Comparison of ENCODE assay signal across 1 cellular context in genomic region chr4:172392741-172393140, GRCh38.
TF ChIP-seq lines count a peak whose summit lies in the region.

No MANE protein-coding gene starts in this region.

TF ChIP-seq in GM23338, 12 proteins besides CTCF, POLR2A, EP300 and RAD21 (continued from another document):
- TF ChIP-seq, protein P1, sequence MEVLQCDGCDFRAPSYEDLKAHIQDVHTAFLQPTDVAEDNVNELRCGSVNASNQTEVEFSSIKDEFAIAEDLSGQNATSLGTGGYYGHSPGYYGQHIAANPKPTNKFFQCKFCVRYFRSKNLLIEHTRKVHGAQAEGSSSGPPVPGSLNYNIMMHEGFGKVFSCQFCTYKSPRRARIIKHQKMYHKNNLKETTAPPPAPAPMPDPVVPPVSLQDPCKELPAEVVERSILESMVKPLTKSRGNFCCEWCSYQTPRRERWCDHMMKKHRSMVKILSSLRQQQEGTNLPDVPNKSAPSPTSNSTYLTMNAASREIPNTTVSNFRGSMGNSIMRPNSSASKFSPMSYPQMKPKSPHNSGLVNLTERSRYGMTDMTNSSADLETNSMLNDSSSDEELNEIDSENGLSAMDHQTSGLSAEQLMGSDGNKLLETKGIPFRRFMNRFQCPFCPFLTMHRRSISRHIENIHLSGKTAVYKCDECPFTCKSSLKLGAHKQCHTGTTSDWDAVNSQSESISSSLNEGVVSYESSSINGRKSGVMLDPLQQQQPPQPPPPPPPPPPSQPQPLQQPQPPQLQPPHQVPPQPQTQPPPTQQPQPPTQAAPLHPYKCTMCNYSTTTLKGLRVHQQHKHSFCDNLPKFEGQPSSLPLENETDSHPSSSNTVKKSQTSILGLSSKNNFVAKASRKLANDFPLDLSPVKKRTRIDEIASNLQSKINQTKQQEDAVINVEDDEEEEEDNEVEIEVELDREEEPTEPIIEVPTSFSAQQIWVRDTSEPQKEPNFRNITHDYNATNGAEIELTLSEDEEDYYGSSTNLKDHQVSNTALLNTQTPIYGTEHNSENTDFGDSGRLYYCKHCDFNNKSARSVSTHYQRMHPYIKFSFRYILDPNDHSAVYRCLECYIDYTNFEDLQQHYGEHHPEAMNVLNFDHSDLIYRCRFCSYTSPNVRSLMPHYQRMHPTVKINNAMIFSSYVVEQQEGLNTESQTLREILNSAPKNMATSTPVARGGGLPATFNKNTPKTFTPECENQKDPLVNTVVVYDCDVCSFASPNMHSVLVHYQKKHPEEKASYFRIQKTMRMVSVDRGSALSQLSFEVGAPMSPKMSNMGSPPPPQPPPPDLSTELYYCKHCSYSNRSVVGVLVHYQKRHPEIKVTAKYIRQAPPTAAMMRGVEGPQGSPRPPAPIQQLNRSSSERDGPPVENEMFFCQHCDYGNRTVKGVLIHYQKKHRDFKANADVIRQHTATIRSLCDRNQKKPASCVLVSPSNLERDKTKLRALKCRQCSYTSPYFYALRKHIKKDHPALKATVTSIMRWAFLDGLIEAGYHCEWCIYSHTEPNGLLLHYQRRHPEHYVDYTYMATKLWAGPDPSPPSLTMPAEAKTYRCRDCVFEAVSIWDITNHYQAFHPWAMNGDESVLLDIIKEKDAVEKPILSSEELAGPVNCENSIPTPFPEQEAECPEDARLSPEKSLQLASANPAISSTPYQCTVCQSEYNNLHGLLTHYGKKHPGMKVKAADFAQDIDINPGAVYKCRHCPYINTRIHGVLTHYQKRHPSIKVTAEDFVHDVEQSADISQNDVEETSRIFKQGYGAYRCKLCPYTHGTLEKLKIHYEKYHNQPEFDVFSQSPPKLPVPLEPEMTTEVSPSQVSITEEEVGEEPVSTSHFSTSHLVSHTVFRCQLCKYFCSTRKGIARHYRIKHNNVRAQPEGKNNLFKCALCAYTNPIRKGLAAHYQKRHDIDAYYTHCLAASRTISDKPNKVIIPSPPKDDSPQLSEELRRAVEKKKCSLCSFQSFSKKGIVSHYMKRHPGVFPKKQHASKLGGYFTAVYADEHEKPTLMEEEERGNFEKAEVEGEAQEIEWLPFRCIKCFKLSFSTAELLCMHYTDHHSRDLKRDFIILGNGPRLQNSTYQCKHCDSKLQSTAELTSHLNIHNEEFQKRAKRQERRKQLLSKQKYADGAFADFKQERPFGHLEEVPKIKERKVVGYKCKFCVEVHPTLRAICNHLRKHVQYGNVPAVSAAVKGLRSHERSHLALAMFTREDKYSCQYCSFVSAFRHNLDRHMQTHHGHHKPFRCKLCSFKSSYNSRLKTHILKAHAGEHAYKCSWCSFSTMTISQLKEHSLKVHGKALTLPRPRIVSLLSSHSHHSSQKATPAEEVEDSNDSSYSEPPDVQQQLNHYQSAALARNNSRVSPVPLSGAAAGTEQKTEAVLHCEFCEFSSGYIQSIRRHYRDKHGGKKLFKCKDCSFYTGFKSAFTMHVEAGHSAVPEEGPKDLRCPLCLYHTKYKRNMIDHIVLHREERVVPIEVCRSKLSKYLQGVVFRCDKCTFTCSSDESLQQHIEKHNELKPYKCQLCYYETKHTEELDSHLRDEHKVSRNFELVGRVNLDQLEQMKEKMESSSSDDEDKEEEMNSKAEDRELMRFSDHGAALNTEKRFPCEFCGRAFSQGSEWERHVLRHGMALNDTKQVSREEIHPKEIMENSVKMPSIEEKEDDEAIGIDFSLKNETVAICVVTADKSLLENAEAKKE (CRISPR knock-in tag; IDR thresholded peaks at IDR 0.05), result no peak
- TF ChIP-seq REST (IDR thresholded peaks at IDR 0.05; ENCODE audit: unreplicated experiment), result no peak
